13 cellular contexts compared by ENCODE assay signal in the genomic region with DNA sequence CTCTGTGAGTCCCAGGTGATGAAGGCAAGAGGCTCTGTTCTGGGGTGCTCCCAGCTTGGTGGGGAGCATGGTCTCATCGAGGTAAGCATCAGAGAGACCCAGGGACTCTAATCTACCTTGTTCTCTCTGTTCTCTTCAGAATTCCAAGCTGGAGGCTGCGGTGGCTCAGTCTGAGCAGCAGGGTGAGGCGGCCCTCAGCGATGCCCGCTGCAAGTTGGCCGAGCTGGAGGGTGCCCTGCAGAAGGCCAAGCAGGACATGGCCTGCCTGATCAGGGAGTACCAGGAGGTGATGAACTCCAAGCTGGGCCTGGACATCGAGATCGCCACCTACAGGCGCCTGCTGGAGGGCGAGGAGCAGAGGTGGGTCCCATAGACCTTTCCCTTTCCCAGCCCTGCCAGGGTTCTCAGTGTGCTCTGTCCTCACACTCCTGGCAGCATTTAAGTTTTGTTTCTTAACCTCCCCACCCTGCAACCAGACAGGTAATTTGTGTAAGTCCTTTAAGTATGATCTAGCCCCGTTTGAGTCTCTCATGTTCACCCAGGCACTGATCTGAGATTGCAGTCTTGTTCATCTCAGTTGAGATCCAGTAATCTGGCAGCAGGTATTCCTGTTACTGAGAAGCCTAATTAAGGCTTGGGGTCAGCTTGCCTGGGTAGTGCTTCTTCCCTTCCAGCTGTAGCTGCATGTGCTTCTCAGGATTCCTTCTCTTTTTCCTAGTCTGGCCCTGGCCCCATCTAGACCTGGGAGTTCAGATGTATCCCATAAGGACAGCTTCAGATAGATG. TPM values are rescaled to one million over a fixed set of nuclear protein-coding genes. Genes with fewer than 3 reads are reported as not detected.
DNase-seq lines count a peak whose midpoint lies in the region; ATAC-seq and TF ChIP-seq lines count a peak whose summit lies in the region.
"Had no signal": no experiment of that assay in that cellular context is flagged by ENCODE, and none has a peak within 500 bp of the region (broad histone marks: within the 10 kb centered on the region; RNA-seq: fewer than 3 reads in every experiment).

No MANE protein-coding gene starts in this region.

- TF ChIP-seq CTCF in OCI-LY7 (conservative IDR thresholded peaks at IDR 0.05; ENCODE audit: low read length) (peak; percentile 65), epithelial cell of proximal tubule (conservative IDR thresholded peaks at IDR 0.05; ENCODE audit: low read depth, low read length) (peak; percentile 48), smooth muscle cell (IDR thresholded peaks at IDR 0.05; ENCODE audit: borderline replicate concordance, insufficient read depth, poor library complexity, severe bottlenecking) (peak; percentile 22)

- intact Hi-C loops in OCI-LY7 (cut with micrococcal nuclease; ENCODE audit: unreplicated experiment), result no loop called here
- intact Hi-C loops in CD4-positive, alpha-beta memory T cell (cut with micrococcal nuclease), result no loop called here

- no peaks in the 10 kb centered on the region for H3K9me3 Mint-ChIP-seq in activated naive CD4-positive, alpha-beta T cell treated with anti-CD3 and anti-CD28 coated beads, Interleukin-2, amount 10 ng/mL, durations not matched to agents 7 days and 5 days
- H3K9me3 Mint-ChIP-seq in CD4-positive, alpha-beta memory T cell, result peaks cover 0 to 2% (median 0%) of the 10 kb centered on the region in 8 donors
- H3K9me3 Mint-ChIP-seq: memory B cell had no signal

- H3K4me2 ChIP-seq in OCI-LY7 (ENCODE audit: low read length) (no peak overlapping the region), smooth muscle cell (no peak overlapping the region)

- H3K27me3 Mint-ChIP-seq in activated naive CD4-positive, alpha-beta T cell treated with anti-CD3 and anti-CD28 coated beads, Interleukin-2, amount 10 ng/mL, durations not matched to agents 7 days and 5 days, result peaks cover 72% of the 10 kb centered on the region
- H3K27me3 Mint-ChIP-seq in CD4-positive, alpha-beta memory T cell, result peaks cover 30 to 40% of the 10 kb centered on the region in 2 donors

- no peaks in the 10 kb centered on the region for H3K36me3 Mint-ChIP-seq in activated naive CD4-positive, alpha-beta T cell treated with anti-CD3 and anti-CD28 coated beads, Interleukin-2, amount 10 ng/mL, durations not matched to agents 7 days and 5 days
- H3K36me3 Mint-ChIP-seq in CD4-positive, alpha-beta memory T cell, result no peaks in the 10 kb centered on the region
- H3K36me3 Mint-ChIP-seq: memory B cell had no signal

- H3K27ac Mint-ChIP-seq in activated naive CD4-positive, alpha-beta T cell treated with anti-CD3 and anti-CD28 coated beads, Interleukin-2, amount 10 ng/mL, durations not matched to agents 7 days and 5 days, result no peak overlapping the region
- no peak overlapping the region for H3K27ac Mint-ChIP-seq in CD4-positive, alpha-beta memory T cell
- H3K27ac Mint-ChIP-seq: memory B cell had no signal

- H4K20me1 ChIP-seq in OCI-LY7 (ENCODE audit: insufficient read depth, low read length), result no peaks in the 10 kb centered on the region; the same call in 1 of the 2 replicates
- no peaks in the 10 kb centered on the region for H4K20me1 ChIP-seq in smooth muscle cell (ENCODE audit: low read depth)

- H3K9ac ChIP-seq in smooth muscle cell (ENCODE audit: low read depth), result no peak overlapping the region

- no TSS peak for BruUV-seq in OCI-LY7 (replicated peaks; lab: Mats Ljungman, UMichigan)

- no peaks in the 10 kb centered on the region for H3K36me3 ChIP-seq in OCI-LY7 (ENCODE audit: insufficient read depth, low read length)
- H3K36me3 ChIP-seq in smooth muscle cell (ENCODE audit: low read depth), result no peaks in the 10 kb centered on the region
- H3K36me3 ChIP-seq in CD4-positive, alpha-beta memory T cell (ENCODE audit: insufficient read depth, low read length), result no peaks in the 10 kb centered on the region

- H3K9me2 ChIP-seq in OCI-LY7 (ENCODE audit: insufficient read depth, low read length), result no peaks in the 10 kb centered on the region

- H3K4me3 ChIP-seq in OCI-LY7 (ENCODE audit: low read depth, low read length, poor library complexity, severe bottlenecking) (no peak overlapping the region), epithelial cell of proximal tubule (ENCODE audit: low read depth, low read length) (no peak overlapping the region), smooth muscle cell (no peak overlapping the region)
- H3K4me3 ChIP-seq in CD4-positive, alpha-beta memory T cell (ENCODE audit: low read length in 2 of 2), result no peak overlapping the region

- POLR2A ChIA-PET in OCI-LY7 (lab: Charles Lee), result no interaction called here
- POLR2A ChIA-PET in CD4-positive, alpha-beta memory T cell (lab: Charles Lee; ENCODE audit: partially characterized antibody), result no interaction called here

- 60% methylated on average over 11 of the region's 11 CpGs for WGBS in smooth muscle cell (ENCODE audit: low lambda C conversion rate)

- ATAC-seq in GM21825 (IDR thresholded peaks at IDR 0.05; ENCODE audit: unreplicated experiment) (no peak), HG03571 (IDR thresholded peaks at IDR 0.05; ENCODE audit: unreplicated experiment) (no peak)

- H3K27ac ChIP-seq in OCI-LY7 (ENCODE audit: low read depth, low read length, poor library complexity, severe bottlenecking) (no peak overlapping the region), smooth muscle cell (ENCODE audit: low read depth) (no peak overlapping the region)
- no peak overlapping the region for H3K27ac ChIP-seq in CD4-positive, alpha-beta memory T cell (ENCODE audit: low read depth, low read length)

- no peaks in the 10 kb centered on the region for H3K9me3 ChIP-seq in OCI-LY7 (ENCODE audit: low read length)
- H3K9me3 ChIP-seq in smooth muscle cell (replicated peaks; ENCODE audit: low read depth), result no peaks in the 10 kb centered on the region
- no peaks in the 10 kb centered on the region for H3K9me3 ChIP-seq in CD4-positive, alpha-beta memory T cell (ENCODE audit: control insufficient read depth in 1 of 2, low read length in 2 of 2)

- peaks cover 21% of the 10 kb centered on the region for H3K27me3 ChIP-seq in smooth muscle cell (ENCODE audit: low read depth)
- H3K27me3 ChIP-seq in CD4-positive, alpha-beta memory T cell (ENCODE audit: insufficient read depth, low read length), result peaks cover 4% of the 10 kb centered on the region

- DNase-seq in activated naive CD4-positive, alpha-beta T cell treated with anti-CD3 and anti-CD28 coated beads, Interleukin-2, amount 10 ng/mL, durations not matched to agents 7 days and 5 days, result peak; percentile 19
- no peak for DNase-seq in activated naive CD4-positive, alpha-beta T cell treated with anti-CD3 and anti-CD28 coated beads, Interleukin-2, amount 50 U/mL, for 16 hours
- DNase-seq in OCI-LY7 (ENCODE audit: low spot score), result no peak
- no peak for DNase-seq in epithelial cell of proximal tubule (ENCODE audit: low read depth)
- DNase-seq in smooth muscle cell (lab: John Stamatoyannopoulos, UW; ENCODE audit: unreplicated experiment), result no peak
- no peak for DNase-seq in CD4-positive, alpha-beta memory T cell
- DNase-seq: glutamatergic neuron; NCI-H2029 treated with DMSO at 0.1 percent for 48 hours; small intestine; stimulated activated CD8-positive, alpha-beta memory T cell treated with anti-CD3 and anti-CD28 coated beads, Interleukin-4, amount 100 ng/mL, for 48 hours had no signal

- H3F3A ChIP-seq in smooth muscle cell (ENCODE audit: low read depth), result no peaks in the 10 kb centered on the region

- H3K4me1 ChIP-seq in OCI-LY7 (ENCODE audit: insufficient read depth, low read length, poor library complexity, severe bottlenecking) (peaks cover 7% of the 10 kb centered on the region), smooth muscle cell (ENCODE audit: low read depth) (peaks cover 4% of the 10 kb centered on the region)
- H3K4me1 ChIP-seq in CD4-positive, alpha-beta memory T cell (ENCODE audit: insufficient read depth, low read length), result no peaks in the 10 kb centered on the region

- CTCF ChIA-PET in activated naive CD4-positive, alpha-beta T cell treated with anti-CD3 and anti-CD28 coated beads, Interleukin-2, amount 10 ng/mL, durations not matched to agents 7 days and 5 days (lab: Charles Lee), result interaction anchor here (1.1 to 4.1 kb wide), 10 partner anchors 10 to 155 kb away, joined by 3 to 23 read pairs (median 4); no protein-coding TSS in a partner anchor
- CTCF ChIA-PET in OCI-LY7 (lab: Charles Lee; ENCODE audit: unreplicated experiment), result no interaction called here
- CTCF ChIA-PET in CD4-positive, alpha-beta memory T cell (lab: Charles Lee; ENCODE audit: partially characterized antibody), result interaction anchor here (0.5 to 1.6 kb wide), 4 partner anchors 13 to 149 kb away, joined by 3 to 6 read pairs (median 3); no protein-coding TSS in a partner anchor

- peaks cover 28% of the 10 kb centered on the region for H3K4me1 Mint-ChIP-seq in activated naive CD4-positive, alpha-beta T cell treated with anti-CD3 and anti-CD28 coated beads, Interleukin-2, amount 10 ng/mL, durations not matched to agents 7 days and 5 days
- peaks cover 4 to 11% (median 8%) of the 10 kb centered on the region in 4 donors for H3K4me1 Mint-ChIP-seq in CD4-positive, alpha-beta memory T cell

- H3K79me2 ChIP-seq in OCI-LY7 (ENCODE audit: insufficient read depth, low read depth, low read length), result no peaks in the 10 kb centered on the region
- no peaks in the 10 kb centered on the region for H3K79me2 ChIP-seq in smooth muscle cell (ENCODE audit: low read depth)

- no peak overlapping the region for H3K4me3 Mint-ChIP-seq in activated naive CD4-positive, alpha-beta T cell treated with anti-CD3 and anti-CD28 coated beads, Interleukin-2, amount 10 ng/mL, durations not matched to agents 7 days and 5 days
- no peak overlapping the region for H3K4me3 Mint-ChIP-seq in CD4-positive, alpha-beta memory T cell
- H3K4me3 Mint-ChIP-seq: memory B cell had no signal

- H2AFZ ChIP-seq in OCI-LY7 (ENCODE audit: low read length), result no peak overlapping the region
- H2AFZ ChIP-seq in smooth muscle cell (ENCODE audit: low read depth), result no peak overlapping the region

RNA-seq across cellular contexts. Expression of a gene that starts 14.8 kb away (rescaled TPM):
- not detected in 2 replicates for total RNA-seq in OCI-LY7 (2014; rRNA removed; shearing (Covaris generic))
- not detected in 2 replicates for total RNA-seq in OCI-LY7 (2022)
- total RNA-seq in epithelial cell of proximal tubule, result 80.4 and 178 TPM in 2 replicates
- 0.18 and 1.4 TPM in 2 replicates for total RNA-seq in smooth muscle cell
- 0.49 and 1.7 TPM in 2 replicates for polyA plus RNA-seq in smooth muscle cell
- total RNA-seq in CD4-positive, alpha-beta memory T cell, result not detected
- polyA plus RNA-seq in CD4-positive, alpha-beta memory T cell, result not detected
- polyA plus RNA-seq: small intestine had no signal

RNA-seq across cellular contexts. Expression of a gene that starts 15.1 kb away (rescaled TPM):
- not detected in 2 replicates for total RNA-seq in OCI-LY7 (2014; rRNA removed; shearing (Covaris generic))
- total RNA-seq in OCI-LY7 (2022), result not detected in 2 replicates
- not detected in 2 replicates for total RNA-seq in epithelial cell of proximal tubule
- total RNA-seq in smooth muscle cell, result not detected in 2 replicates
- not detected in 2 replicates for polyA plus RNA-seq in smooth muscle cell
- not detected for total RNA-seq in CD4-positive, alpha-beta memory T cell
- polyA plus RNA-seq in CD4-positive, alpha-beta memory T cell, result not detected
- polyA plus RNA-seq: small intestine had no signal

RNA-seq across cellular contexts. Expression of a gene that starts 31.7 kb away (rescaled TPM):
- not detected in 2 replicates for total RNA-seq in OCI-LY7 (2014; rRNA removed; shearing (Covaris generic))
- not detected in 2 replicates for total RNA-seq in OCI-LY7 (2022)
- 2.2 and 2.7 TPM in 2 replicates for total RNA-seq in epithelial cell of proximal tubule
- not detected in 2 replicates for total RNA-seq in smooth muscle cell
- not detected in 2 replicates for polyA plus RNA-seq in smooth muscle cell
- total RNA-seq in CD4-positive, alpha-beta memory T cell, result not detected
- polyA plus RNA-seq in CD4-positive, alpha-beta memory T cell, result not detected

Comparison
In these comparisons a context has a peak if more than half of its experiments do, and no peak if none do; other contexts are left out.
1. RNA of a gene that starts 14.8 kb away (total RNA-seq): 80.4 to 178 TPM in epithelial cell of proximal tubule; 0.18 to 1.4 TPM in smooth muscle cell, not detected in OCI-LY7 and not detected in CD4-positive, alpha-beta memory T cell; every median in the first group is over 10 times any median in the second.
2. Peak in every context shown above with its lines, with median percentiles within 50 percentile points of each other: CTCF ChIP-seq.